ENCODE assay signal across 37 cellular contexts in the genomic region with DNA sequence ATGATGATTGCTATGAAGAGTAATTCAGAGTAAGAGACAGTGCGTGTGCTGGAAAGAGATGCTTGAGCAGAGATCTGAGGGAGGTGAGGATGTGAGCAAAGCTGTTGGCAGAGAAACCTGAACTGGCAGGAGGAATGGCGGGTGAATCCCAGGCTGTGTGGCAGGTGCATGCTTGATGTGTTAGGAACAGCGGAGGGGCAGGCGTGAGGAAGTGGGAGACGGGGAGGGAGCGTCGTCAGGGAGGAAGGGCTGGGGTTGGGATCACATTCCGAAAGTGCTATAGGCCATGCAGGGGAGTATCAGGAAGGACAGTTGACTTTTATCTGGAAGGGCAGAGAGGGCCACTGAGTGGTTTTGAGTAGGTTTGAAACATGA. TPM values are rescaled to one million over a fixed set of nuclear protein-coding genes. Genes with fewer than 3 reads are reported as not detected.
"Had no signal": no experiment of that assay in that cellular context is flagged by ENCODE, and none has a peak within 500 bp of the region (broad histone marks: within the 10 kb centered on the region; RNA-seq: fewer than 3 reads in every experiment).

No MANE protein-coding gene starts in this region.

- ATAC-seq: activated CD8-positive, alpha-beta T cell treated with anti-CD3 and anti-CD28 coated beads for 36 hours; activated naive CD4-positive, alpha-beta T cell treated with anti-CD3 and anti-CD28 coated beads, Interleukin-2, amount 50 U/mL, for 72 hours; activated T-cell treated with anti-CD3 and anti-CD28 coated beads, Interleukin-2, amount 50 U/mL, for 4 hours; activated T-cell treated with anti-CD3 and anti-CD28 coated beads, Interleukin-2, amount 50 U/mL, for 72 hours; activated T-helper 17 cell treated with anti-CD3 and anti-CD28 coated beads, Interleukin-2, amount 50 U/mL, for 72 hours; body of pancreas had no signal

- H3K36me3 ChIP-seq: adrenal gland, brain microvascular endothelial cell, breast epithelium had no signal

- H3K4me3 ChIP-seq: adrenal gland, body of pancreas, breast epithelium had no signal

- DNase-seq: activated B cell treated with CpG ODN at 0.5 μM for 24 hours; activated CD4-positive, alpha-beta memory T cell treated with anti-CD3 and anti-CD28 coated beads for 36 hours; activated CD4-positive, alpha-beta T cell treated with anti-CD3 and anti-CD28 coated beads for 4 hours; activated CD4-positive, alpha-beta T cell treated with anti-CD3 and anti-CD28 coated beads, Interleukin-2, amount 10 ng/mL, durations not matched to agents 24 days and 14 days; activated CD4-positive, alpha-beta T cell treated with anti-CD3 and anti-CD28 coated beads, Interleukin-2, amount 50 U/mL, for 1 hour; activated CD4-positive, alpha-beta T cell treated with anti-CD3 and anti-CD28 coated beads, Interleukin-2, amount 50 U/mL, for 4 hours; activated CD4-positive, CD25-positive, alpha-beta regulatory T cell treated with anti-CD3 and anti-CD28 coated beads, Interleukin-2, amount 50 U/mL, for 72 hours; activated CD8-positive, alpha-beta memory T cell treated with anti-CD3 and anti-CD28 coated beads, Interleukin-2, amount 50 U/mL, for 4 hours; activated CD8-positive, alpha-beta T cell treated with anti-CD3 and anti-CD28 coated beads for 36 hours; activated effector memory CD4-positive, alpha-beta T cell treated with anti-CD3 and anti-CD28 coated beads, Interleukin-2, amount 50 U/mL, for 16 hours; activated gamma-delta T cell treated with Interleukin-2 at 50 U/mL for 16 hours; activated naive CD4-positive, alpha-beta T cell; activated naive CD4-positive, alpha-beta T cell treated with anti-CD3 and anti-CD28 coated beads for 36 hours; activated naive CD4-positive, alpha-beta T cell treated with anti-CD3 and anti-CD28 coated beads, Interleukin-2, amount 50 U/mL, for 16 hours; activated naive CD8-positive, alpha-beta T cell treated with anti-CD3 and anti-CD28 coated beads for 36 hours; activated T-cell treated with anti-CD3 and anti-CD28 coated beads for 4 hours; activated T-cell treated with anti-CD3 and anti-CD28 coated beads, Interleukin-2, amount 50 U/mL, for 1 hour; activated T-cell treated with anti-CD3 and anti-CD28 coated beads, Interleukin-2, amount 50 U/mL, for 4 hours; activated T-cell treated with anti-CD3 and anti-CD28 coated beads, Interleukin-2, amount 50 U/mL, for 72 hours; adrenal gland; amniotic stem cell; aorta; body of pancreas; brain microvascular endothelial cell; central memory CD4-positive, alpha-beta T cell; T-helper 1 cell; T-helper 2 cell; T-helper 9 cell had no signal

- H3K9me3 ChIP-seq: adrenal gland, body of pancreas, breast epithelium had no signal

- H3K4me1 ChIP-seq: adrenal gland, body of pancreas, breast epithelium had no signal

- FAIRE-seq: astrocyte, TTC549 had no signal

- H3K27me3 ChIP-seq: body of pancreas, brain microvascular endothelial cell had no signal

- H3K27ac ChIP-seq: adrenal gland, body of pancreas, brain microvascular endothelial cell, breast epithelium, VCaP had no signal

RNA-seq across cellular contexts. Expression of gene GABRA5, which starts 8.6 kb away (rescaled TPM):
- total RNA-seq: activated B cell treated with CpG ODN at 0.5 μM for 24 hours; activated CD4-positive, alpha-beta memory T cell treated with anti-CD3 and anti-CD28 coated beads for 36 hours; activated CD4-positive, alpha-beta T cell treated with anti-CD3 and anti-CD28 coated beads, Interleukin-2, amount 10 ng/mL, durations not matched to agents 24 days and 14 days; activated CD8-positive, alpha-beta memory T cell treated with anti-CD3 and anti-CD28 coated beads for 36 hours; activated CD8-positive, alpha-beta T cell treated with anti-CD3 and anti-CD28 coated beads for 36 hours; activated naive CD4-positive, alpha-beta T cell treated with anti-CD3 and anti-CD28 coated beads for 36 hours; activated naive CD4-positive, alpha-beta T cell treated with anti-CD3 and anti-CD28 coated beads, Interleukin-2, amount 50 U/mL, for 72 hours; activated naive CD8-positive, alpha-beta T cell treated with anti-CD3 and anti-CD28 coated beads for 36 hours; activated T-cell treated with anti-CD3 and anti-CD28 coated beads, Interleukin-2, amount 50 U/mL, for 4 hours; activated T-cell treated with anti-CD3 and anti-CD28 coated beads, Interleukin-2, amount 50 U/mL, for 72 hours; activated T-helper 1 cell treated with anti-CD3 and anti-CD28 coated beads, Interleukin-12 subunit alpha, Interleukin-12 subunit beta, Interleukin-2, Interleukin-4 antibody, amounts not matched to agents 30 ng/mL and 10 ng/mL and 1 ng/mL, durations not matched to agents 14 hours and 24 hours and 36 hours; activated T-helper 17 cell treated with anti-CD3 and anti-CD28 coated beads, Interleukin-2, amount 50 U/mL, for 72 hours; adrenal gland; aorta; breast epithelium; cardiac septum had no signal
- polyA plus RNA-seq: aorta had no signal
